10 cellular contexts compared by ENCODE assay signal in the genomic region with DNA sequence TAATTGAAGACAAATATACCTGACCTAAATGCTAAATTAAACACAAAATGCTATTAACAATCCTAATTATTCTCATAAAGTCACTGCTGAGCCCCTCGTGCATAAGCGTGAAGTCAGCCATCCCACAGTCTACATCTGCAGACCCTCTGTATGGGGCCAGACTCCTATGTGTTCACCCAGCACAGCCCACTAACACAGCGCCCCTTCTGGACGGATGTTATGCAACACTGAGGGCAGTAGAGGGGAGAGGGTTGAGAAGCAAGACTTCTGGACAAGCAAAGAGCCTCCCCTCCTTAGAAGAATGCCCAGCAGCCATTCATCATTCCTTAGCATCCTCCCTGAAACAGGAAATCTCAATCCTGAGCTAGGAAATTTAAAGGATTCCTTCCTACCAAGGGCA. TPM values are rescaled to one million over a fixed set of nuclear protein-coding genes. Genes with fewer than 3 reads are reported as not detected.
A peak's percentile ranks its signal among the peaks of the same experiment; 100 is the strongest.
DNase-seq lines count a peak whose midpoint lies in the region; ATAC-seq and TF ChIP-seq lines count a peak whose summit lies in the region.
"Had no signal": no experiment of that assay in that cellular context is flagged by ENCODE, and none has a peak within 500 bp of the region (broad histone marks: within the 10 kb centered on the region; RNA-seq: fewer than 3 reads in every experiment).

No MANE protein-coding gene starts in this region.

- H3K4me3 ChIP-seq in WI38 (ENCODE audit: low read depth, low read length): no peak overlapping the region
- no peak overlapping the region for H3K4me3 ChIP-seq in left lung
- H3K4me3 ChIP-seq: esophagus muscularis mucosa had no signal

- H3K27ac ChIP-seq in left lung: no peak overlapping the region
- H3K27ac ChIP-seq: esophagus muscularis mucosa had no signal

- H3K36me3 ChIP-seq in left lung: no peaks in the 10 kb centered on the region
- H3K36me3 ChIP-seq: esophagus muscularis mucosa had no signal

- no peak overlapping the region for H3K4me3 Mint-ChIP-seq in nephron progenitor cell
- H3K4me3 Mint-ChIP-seq: CD4-positive, CD25-positive, alpha-beta regulatory T cell had no signal

- DNase-seq in NCI-H748 (lab: John Stamatoyannopoulos, UW; ENCODE audit: unreplicated experiment) (peak; percentile 12), NCI-H748 treated with DMSO at 0.1 percent for 48 hours (lab: John Stamatoyannopoulos, UW) (no peak), nephron progenitor cell (peak; percentile 49), left lung (no peak), SIG-M5 treated with dmso at 0.1 percent for 504 hours (lab: John Stamatoyannopoulos, UW; ENCODE audit: unreplicated experiment) (no peak)

- peaks cover 15% of the 10 kb centered on the region for H3K27me3 Mint-ChIP-seq in nephron progenitor cell (ENCODE audit: low read depth, poor library complexity)

- H3K27ac Mint-ChIP-seq in nephron progenitor cell: no peak overlapping the region
- H3K27ac Mint-ChIP-seq: CD4-positive, CD25-positive, alpha-beta regulatory T cell had no signal

- TF ChIP-seq CTCF in WI38 (IDR thresholded peaks at IDR 0.05; ENCODE audit: low read depth, low read length): peak; percentile 19; the same call in 1 of the 2 replicates
- TF ChIP-seq CTCF in nephron progenitor cell (IDR thresholded peaks at IDR 0.05): peak; percentile 43
- no peak for TF ChIP-seq CTCF in left lung (IDR thresholded peaks at IDR 0.05)

- intact Hi-C loops in left lung (cut with DNase I): no loop called here

- H3K9me3 Mint-ChIP-seq in nephron progenitor cell: no peaks in the 10 kb centered on the region

- H3K9me3 ChIP-seq in left lung: no peaks in the 10 kb centered on the region
- H3K9me3 ChIP-seq: esophagus muscularis mucosa had no signal

- no peaks in the 10 kb centered on the region for H3K4me1 ChIP-seq in left lung
- H3K4me1 ChIP-seq: esophagus muscularis mucosa had no signal

- H3K27me3 ChIP-seq in left lung: peaks cover 3 to 72% of the 10 kb centered on the region in 2 donors

- H3K4me1 Mint-ChIP-seq in nephron progenitor cell: peaks cover 19% of the 10 kb centered on the region

- ATAC-seq in HG02759 (IDR thresholded peaks at IDR 0.05; ENCODE audit: unreplicated experiment): peak; percentile 69
- ATAC-seq in left lung: no peak
- no peak for ATAC-seq in GM18519 (IDR thresholded peaks at IDR 0.05; ENCODE audit: low FRiP score, unreplicated experiment)

- H3K36me3 Mint-ChIP-seq in nephron progenitor cell (ENCODE audit: low read depth): no peaks in the 10 kb centered on the region
- H3K36me3 Mint-ChIP-seq: CD4-positive, CD25-positive, alpha-beta regulatory T cell had no signal

RNA-seq across cellular contexts. Expression of a gene that starts 7.9 kb away (rescaled TPM):
- total RNA-seq in left lung: under 1 TPM; 0.76 to 0.82 TPM

Comparison
In these comparisons a context has a peak if more than half of its experiments do, and no peak if none do; other contexts are left out.
1. DNase-seq: peak in NCI-H748 (single experiment) and nephron progenitor cell (single experiment); none in NCI-H748 treated with DMSO at 0.1 percent for 48 hours (single experiment), left lung (0 of 2) and SIG-M5 treated with dmso at 0.1 percent for 504 hours (single experiment).
2. CTCF ChIP-seq: peak in WI38 (single experiment) and nephron progenitor cell (single experiment); none in left lung (0 of 2).